In genomic region chr5:179914032-179914755, GRCh38 we compare ENCODE assay signal across 10 cellular contexts. TPM values are rescaled to one million over a fixed set of nuclear protein-coding genes. Genes with fewer than 3 reads are reported as not detected.
DNase-seq lines count a peak whose midpoint lies in the region; ATAC-seq, FAIRE-seq and TF ChIP-seq lines count a peak whose summit lies in the region.
"Had no signal": no experiment of that assay in that cellular context is flagged by ENCODE, and none has a peak within 500 bp of the region (broad histone marks: within the 10 kb centered on the region; RNA-seq: fewer than 3 reads in every experiment).

No MANE protein-coding gene starts in this region.

- H3K9me3 Mint-ChIP-seq in immature natural killer cell = no peaks in the 10 kb centered on the region
- H3K9me3 Mint-ChIP-seq: brain had no signal

- no peak overlapping the region for H3K4me3 ChIP-seq in heart left ventricle

- 62 to 75% (median 68%) methylated on average over 8 of the region's 8 CpGs for WGBS in heart left ventricle, 4 donors

- POLR2A ChIA-PET in RWPE1 (lab: Yijun Ruan, JAX; ENCODE audit: low non-redundant PET) = interaction anchor here (0.6 to 0.7 kb wide), 3 partner anchors 19 to 223 kb away, joined by 3 to 4 read pairs (median 3); no protein-coding TSS in a partner anchor

- no peak for FAIRE-seq in urothelium cell line (lab: Jason Lieb, UNC)

- H3K27me3 ChIP-seq in heart left ventricle = no peaks in the 10 kb centered on the region

- H3K4me1 Mint-ChIP-seq in immature natural killer cell = peaks cover 6 to 18% of the 10 kb centered on the region in 2 donors

- ATAC-seq in heart left ventricle (peak in 3 of 4 donors; percentile 39 to 64 (median 58)), GM21619 (IDR thresholded peaks at IDR 0.05; ENCODE audit: unreplicated experiment) (no peak)

- no peaks in the 10 kb centered on the region for H3K9me3 ChIP-seq in heart left ventricle

- peaks cover 0 to 15% (median 0%) of the 10 kb centered on the region in 12 donors for H3K4me1 ChIP-seq in heart left ventricle

- H3K27ac ChIP-seq in heart left ventricle (peak overlapping the region in 1 of 12 donors; percentile 49), RWPE1 (peak overlapping the region; percentile 42; the same call in 1 of the 2 replicates)

- no peaks in the 10 kb centered on the region for H3K36me3 ChIP-seq in heart left ventricle

- H3K27me3 Mint-ChIP-seq in immature natural killer cell (ENCODE audit: low read depth in 3 of 3) = peaks cover 0 to 4% (median 2%) of the 10 kb centered on the region in 3 donors
- H3K27me3 Mint-ChIP-seq: brain had no signal

- CTCF ChIA-PET in RWPE1 (lab: Yijun Ruan, JAX) = interaction anchor here (0.5 kb wide), 1 partner anchor 654 kb away, joined by 4 read pairs; no protein-coding TSS in a partner anchor

- intact Hi-C loops in heart left ventricle (cut with DNase I) (loop anchor here in 1 of 10 donors (10.0 kb wide), 1 partner anchor 181 kb away; no protein-coding TSS in a partner anchor), cardiac septum (cut with DNase I) (no loop called here)

- DNase-seq in heart left ventricle = no peak
- DNase-seq in cardiac septum (ENCODE audit: low spot score) = no peak
- peak; percentile 84 for DNase-seq in RWPE1 (ENCODE audit: low spot score)
- no peak for DNase-seq in immature natural killer cell
- peak; percentile 35 for DNase-seq in urothelium cell line (ENCODE audit: low spot score)
- DNase-seq in NCI-H526 treated with DMSO at 0.1 percent for 48 hours (lab: John Stamatoyannopoulos, UW) = no peak
- DNase-seq in activated T-cell treated with anti-CD3 and anti-CD28 coated beads, Interleukin-2, amount 50 U/mL, for 1 hour = no peak
- DNase-seq: NCI-H1694 treated with DMSO at 0.1 percent for 48 hours had no signal

- TF ChIP-seq CTCF in heart left ventricle (IDR thresholded peaks at IDR 0.05) (no peak), RWPE1 (conservative IDR thresholded peaks at IDR 0.05; ENCODE audit: low read depth) (no peak)

- no peak for TF ChIP-seq POLR2A in heart left ventricle (IDR thresholded peaks at IDR 0.05)

- H3K27ac Mint-ChIP-seq in immature natural killer cell = peak overlapping the region in 4 of 6 donors; percentile 10 to 81 (median 42)

- peak overlapping the region in 1 of 5 donors; percentile 21 for H3K4me3 Mint-ChIP-seq in immature natural killer cell

- H3K36me3 Mint-ChIP-seq in immature natural killer cell = no peaks in the 10 kb centered on the region

RNA-seq across cellular contexts. Expression of gene TBC1D9B, which starts 6.5 kb away (rescaled TPM):
- 10 to 100 TPM; 29.3 to 68.9 (median 43.1) TPM for total RNA-seq in heart left ventricle
- 10 to 100 TPM; 31.1 to 49.9 TPM for polyA plus RNA-seq in heart left ventricle
- 41.3 TPM for total RNA-seq in cardiac septum
- polyA plus RNA-seq in immature natural killer cell = 10 to 100 TPM; 11.7 to 50.8 (median 14.5) TPM

RNA-seq across cellular contexts. Expression of gene MRNIP, which starts 55.6 kb away (rescaled TPM):
- 10 to 100 TPM in 6 of 9 donors, 1 to 10 TPM in 3; 8.5 to 14.4 (median 12.3) TPM for total RNA-seq in heart left ventricle
- polyA plus RNA-seq in heart left ventricle = 10 to 100 TPM; 10.4 to 24.1 TPM
- 15.3 TPM for total RNA-seq in cardiac septum
- 1 to 10 TPM; 3.4 to 6.2 (median 4.2) TPM for polyA plus RNA-seq in immature natural killer cell

Comparison
In these comparisons a context has a peak if more than half of its experiments do, and no peak if none do; other contexts are left out.
1. DNase-seq: peak in RWPE1 (single experiment) and urothelium cell line (single experiment); none in heart left ventricle (0 of 5), cardiac septum (single experiment), immature natural killer cell (0 of 3), NCI-H526 treated with DMSO at 0.1 percent for 48 hours (single experiment) and activated T-cell treated with anti-CD3 and anti-CD28 coated beads, Interleukin-2, amount 50 U/mL, for 1 hour (single experiment).